21 cellular contexts compared by ENCODE assay signal in the genomic region with DNA sequence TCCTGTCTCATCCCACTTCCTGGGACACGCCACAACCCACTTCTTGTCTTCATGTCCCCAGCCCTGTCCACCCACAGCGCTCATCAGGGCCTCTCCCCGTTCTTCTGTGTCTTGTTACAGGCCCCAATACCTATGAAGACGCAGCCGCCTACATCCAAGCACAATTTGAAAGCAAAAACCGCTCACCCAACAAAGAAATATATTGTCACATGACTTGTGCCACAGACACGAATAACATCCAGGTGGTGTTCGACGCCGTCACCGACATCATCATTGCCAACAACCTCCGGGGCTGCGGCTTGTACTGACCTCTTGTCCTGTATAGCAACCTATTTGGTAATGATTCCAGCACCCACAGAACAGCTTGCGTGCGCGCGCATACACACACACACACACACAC.
DNase-seq lines count a peak whose midpoint lies in the region; ATAC-seq and TF ChIP-seq lines count a peak whose summit lies in the region.
"Had no signal": no experiment of that assay in that cellular context is flagged by ENCODE, and none has a peak within 500 bp of the region (broad histone marks: within the 10 kb centered on the region; RNA-seq: fewer than 3 reads in every experiment).

No MANE protein-coding gene starts in this region.

- DNase-seq in cardiac septum (ENCODE audit: low spot score) (peak; percentile 51), heart right ventricle (no peak), endodermal cell (peak; percentile 31), neural crest cell (ENCODE audit: low read depth, low spot score) (no peak), type B pancreatic cell (ENCODE audit: extremely low spot score, unreplicated experiment) (peak; percentile 55), iPS-NIHi7 (ENCODE audit: extremely low spot score) (no peak), NCI-H187 treated with DMSO at 0.1 percent for 48 hours (lab: John Stamatoyannopoulos, UW) (no peak)
- DNase-seq: CD4-positive, alpha-beta T cell; HCEC 1CT; KBM-7; NCI-H146; NCI-H2171 treated with DMSO at 0.1 percent for 48 hours; NCI-H526; RPMI8226 had no signal

- H3K4me3 Mint-ChIP-seq in endodermal cell (no peak overlapping the region), neural crest cell (no peak overlapping the region), type B pancreatic cell (no peak overlapping the region)
- H3K4me3 Mint-ChIP-seq: CD4-positive, alpha-beta T cell; dendritic cell treated with granulocyte-macrophage colony-stimulating factor and Interleukin-4, amounts not matched to agents 40 ng/mL and 50 ng/mL, for 4 days; stimulated activated naive CD8-positive, alpha-beta T cell treated with anti-CD3 and anti-CD28 coated beads, Interleukin-15, Interleukin-2, amounts not matched to agents 100 ng/mL and 50 ng/mL, for 24 hours had no signal

- H3K4me1 Mint-ChIP-seq in endodermal cell (peaks cover 33% of the 10 kb centered on the region), neural crest cell (peaks cover 32% of the 10 kb centered on the region), type B pancreatic cell (ENCODE audit: unreplicated experiment) (peaks cover 21% of the 10 kb centered on the region)

- H3K9ac ChIP-seq in endodermal cell (ENCODE audit: extremely low read depth, low read length, poor library complexity, severe bottlenecking), result no peak overlapping the region

- H3K27ac Mint-ChIP-seq in endodermal cell (no peak overlapping the region), neural crest cell (ENCODE audit: unreplicated experiment) (peak overlapping the region; percentile 21), type B pancreatic cell (peak overlapping the region; percentile 23)
- H3K27ac Mint-ChIP-seq: CD4-positive, alpha-beta T cell; dendritic cell treated with granulocyte-macrophage colony-stimulating factor and Interleukin-4, amounts not matched to agents 40 ng/mL and 50 ng/mL, for 4 days; stimulated activated naive CD8-positive, alpha-beta T cell treated with anti-CD3 and anti-CD28 coated beads, Interleukin-15, Interleukin-2, amounts not matched to agents 100 ng/mL and 50 ng/mL, for 24 hours had no signal

- no peak overlapping the region for H3K27ac ChIP-seq in heart right ventricle
- no peak overlapping the region for H3K27ac ChIP-seq in endodermal cell (ENCODE audit: low read depth, low read length)
- H3K27ac ChIP-seq: heart left ventricle, tibial nerve had no signal

- H3K4me3 ChIP-seq in heart right ventricle, result no peak overlapping the region
- no peak overlapping the region for H3K4me3 ChIP-seq in endodermal cell (ENCODE audit: low read length)
- H3K4me3 ChIP-seq: heart left ventricle, mucosa of descending colon, tibial nerve had no signal

- H3K4me1 ChIP-seq in heart right ventricle, result peaks cover 0 to 22% (median 13%) of the 10 kb centered on the region in 9 donors
- H3K4me1 ChIP-seq in endodermal cell (ENCODE audit: control insufficient read depth, insufficient read depth, low read length), result peaks cover 12% of the 10 kb centered on the region

- H3K36me3 Mint-ChIP-seq in endodermal cell (ENCODE audit: low read depth) (no peaks in the 10 kb centered on the region), neural crest cell (ENCODE audit: low read depth) (no peaks in the 10 kb centered on the region), type B pancreatic cell (no peaks in the 10 kb centered on the region)

- no peaks in the 10 kb centered on the region for H3K27me3 Mint-ChIP-seq in endodermal cell (ENCODE audit: insufficient read depth)
- no peaks in the 10 kb centered on the region for H3K27me3 Mint-ChIP-seq in neural crest cell (ENCODE audit: low read depth)
- H3K27me3 Mint-ChIP-seq in type B pancreatic cell, result no peaks in the 10 kb centered on the region
- H3K27me3 Mint-ChIP-seq: CD4-positive, alpha-beta T cell; dendritic cell treated with granulocyte-macrophage colony-stimulating factor and Interleukin-4, amounts not matched to agents 40 ng/mL and 50 ng/mL, for 4 days; stimulated activated naive CD8-positive, alpha-beta T cell treated with anti-CD3 and anti-CD28 coated beads, Interleukin-15, Interleukin-2, amounts not matched to agents 100 ng/mL and 50 ng/mL, for 24 hours had no signal

- H3K9me3 Mint-ChIP-seq in endodermal cell (no peaks in the 10 kb centered on the region), neural crest cell (no peaks in the 10 kb centered on the region), type B pancreatic cell (no peaks in the 10 kb centered on the region)
- H3K9me3 Mint-ChIP-seq: CD4-positive, alpha-beta T cell; dendritic cell treated with granulocyte-macrophage colony-stimulating factor and Interleukin-4, amounts not matched to agents 40 ng/mL and 50 ng/mL, for 4 days; stimulated activated naive CD8-positive, alpha-beta T cell treated with anti-CD3 and anti-CD28 coated beads, Interleukin-15, Interleukin-2, amounts not matched to agents 100 ng/mL and 50 ng/mL, for 24 hours had no signal

- no peaks in the 10 kb centered on the region for H3K36me3 ChIP-seq in heart right ventricle
- no peaks in the 10 kb centered on the region for H3K36me3 ChIP-seq in endodermal cell (ENCODE audit: control insufficient read depth, insufficient read depth, low read length)
- H3K36me3 ChIP-seq: heart left ventricle, tibial nerve had no signal

- TF ChIP-seq CTCF in heart right ventricle (IDR thresholded peaks at IDR 0.05), result no peak
- TF ChIP-seq CTCF in endodermal cell (conservative IDR thresholded peaks at IDR 0.05), result no peak
- TF ChIP-seq CTCF in neural crest cell (conservative IDR thresholded peaks at IDR 0.05), result no peak
- TF ChIP-seq CTCF in type B pancreatic cell (conservative IDR thresholded peaks at IDR 0.05), result no peak

- H3K9me3 ChIP-seq in heart right ventricle (no peaks in the 10 kb centered on the region), endodermal cell (ENCODE audit: control insufficient read depth, low read length) (no peaks in the 10 kb centered on the region)
- H3K9me3 ChIP-seq: heart left ventricle, mucosa of descending colon, tibial nerve had no signal

- no peak for ATAC-seq in heart right ventricle
- no peak for ATAC-seq in HG02870 (IDR thresholded peaks at IDR 0.05; ENCODE audit: unreplicated experiment)
- ATAC-seq: activated CD4-positive, CD25-positive, alpha-beta regulatory T cell treated with anti-CD3 and anti-CD28 coated beads, Interleukin-2, amount 50 U/mL, for 24 hours; heart left ventricle; mucosa of descending colon had no signal

- intact Hi-C loops in cardiac septum (cut with DNase I), result no loop called here
- intact Hi-C loops in heart right ventricle (cut with DNase I), result no loop called here

- 96 to 98% methylated on average over 17 of the region's 17 CpGs for WGBS in heart right ventricle, 2 donors
- WGBS in endodermal cell (ENCODE audit: insufficient coverage in 1 of 2, insufficient read length in 1 of 2), 2 experiments, result 94 to 96% methylated on average over 13 of the region's 17 CpGs

- H3K27me3 ChIP-seq in heart right ventricle (no peaks in the 10 kb centered on the region), endodermal cell (ENCODE audit: control insufficient read depth, insufficient read depth, low read length, poor library complexity, severe bottlenecking) (no peaks in the 10 kb centered on the region)
- H3K27me3 ChIP-seq: heart left ventricle, tibial nerve had no signal

Comparison
In these comparisons a context has a peak if more than half of its experiments do, and no peak if none do; other contexts are left out.
1. DNase-seq: peak in cardiac septum (single experiment), endodermal cell (single experiment) and type B pancreatic cell (single experiment); none in heart right ventricle (0 of 2), neural crest cell (single experiment), iPS-NIHi7 (single experiment) and NCI-H187 treated with DMSO at 0.1 percent for 48 hours (single experiment).